In genomic region chr19:2252481-2253105, GRCh38 we compare ENCODE assay signal across 10 cellular contexts. TPM values are rescaled to one million over a fixed set of nuclear protein-coding genes. Genes with fewer than 3 reads are reported as not detected.
DNase-seq lines count a peak whose midpoint lies in the region; ATAC-seq lines count a peak whose summit lies in the region.
"Had no signal": no experiment of that assay in that cellular context is flagged by ENCODE, and none has a peak within 500 bp of the region (broad histone marks: within the 10 kb centered on the region; RNA-seq: fewer than 3 reads in every experiment).

No MANE protein-coding gene starts in this region.

- H4K8ac ChIP-seq in trophoblast cell (ENCODE audit: low read depth, low read length): no peak overlapping the region

- no peak overlapping the region for H2BK12ac ChIP-seq in trophoblast cell (ENCODE audit: low read length)

- H3K27me3 ChIP-seq in HUES64 (ENCODE audit: insufficient read depth, low read length) (peaks cover 45% of the 10 kb centered on the region), ectodermal cell (ENCODE audit: control insufficient read depth, insufficient read depth, low read length, poor library complexity, severe bottlenecking) (peaks cover 50% of the 10 kb centered on the region), trophoblast cell (ENCODE audit: insufficient read depth, low read length) (peaks cover 4% of the 10 kb centered on the region)

- no peaks in the 10 kb centered on the region for H3K9me3 Mint-ChIP-seq in T-helper 2 cell treated with Interferon-gamma antibody and Interleukin-4, amounts not matched to agents 5 μg/mL and 100 μg/mL, for 36 hours
- H3K9me3 Mint-ChIP-seq: HFFc6 had no signal

- H4K91ac ChIP-seq in trophoblast cell (ENCODE audit: low read depth, low read length): no peak overlapping the region

- no peak overlapping the region for H3K14ac ChIP-seq in trophoblast cell (ENCODE audit: low read length)

- 70% methylated on average over 48 of the region's 48 CpGs for WGBS in HUES64
- 58 to 64% methylated on average over 48 of the region's 48 CpGs for WGBS in ectodermal cell, 2 experiments
- no CpG with 5 or more reads among the region's 48 CpGs for WGBS in trophoblast cell (ENCODE audit: extremely low coverage, insufficient coverage, insufficient read length)

- H3K9ac ChIP-seq in HUES64 (ENCODE audit: low read depth, low read length) (no peak overlapping the region), trophoblast cell (ENCODE audit: low read length) (no peak overlapping the region)

- H3K4me3 ChIP-seq in HUES64 (ENCODE audit: low read length) (peak overlapping the region; percentile 67), ectodermal cell (ENCODE audit: insufficient read depth, low read depth, low read length) (peak overlapping the region; percentile 39), trophoblast cell (ENCODE audit: low read depth, low read length) (no peak overlapping the region)

- no peaks in the 10 kb centered on the region for H3K79me2 ChIP-seq in trophoblast cell (ENCODE audit: control insufficient read depth, insufficient read depth, low read length, poor library complexity)

- H3K23ac ChIP-seq in trophoblast cell (ENCODE audit: low read length): no peak overlapping the region

- H2BK5ac ChIP-seq in trophoblast cell (ENCODE audit: low read depth, low read length, poor library complexity): no peak overlapping the region

- H3K9me3 ChIP-seq in HUES64 (ENCODE audit: insufficient read depth, low read depth, low read length) (no peaks in the 10 kb centered on the region), ectodermal cell (ENCODE audit: control insufficient read depth, low read length) (no peaks in the 10 kb centered on the region), trophoblast cell (ENCODE audit: insufficient read depth, low read depth, low read length) (peaks cover 5% of the 10 kb centered on the region)

- H4K12ac ChIP-seq in trophoblast cell (ENCODE audit: low read depth, low read length): no peak overlapping the region

- peaks cover 18% of the 10 kb centered on the region for H3K27me3 Mint-ChIP-seq in T-helper 2 cell treated with Interferon-gamma antibody and Interleukin-4, amounts not matched to agents 5 μg/mL and 100 μg/mL, for 36 hours (ENCODE audit: low read depth)

- H3K79me1 ChIP-seq in trophoblast cell (ENCODE audit: low read length): no peaks in the 10 kb centered on the region

- H3K27ac ChIP-seq in HUES64 (ENCODE audit: low read depth, low read length) (no peak overlapping the region), ectodermal cell (ENCODE audit: insufficient read depth, low read depth, low read length, poor library complexity, severe bottlenecking) (no peak overlapping the region), trophoblast cell (ENCODE audit: low read depth, low read length) (no peak overlapping the region)

- no peaks in the 10 kb centered on the region for H3K4me1 Mint-ChIP-seq in T-helper 2 cell treated with Interferon-gamma antibody and Interleukin-4, amounts not matched to agents 5 μg/mL and 100 μg/mL, for 36 hours (ENCODE audit: low read depth)

- no peak overlapping the region for H2AK5ac ChIP-seq in trophoblast cell (ENCODE audit: low read length)

- H3K4ac ChIP-seq in trophoblast cell (ENCODE audit: low read depth, low read length): no peak overlapping the region

- H3K4me2 ChIP-seq in trophoblast cell (ENCODE audit: low read length): peak overlapping the region; percentile 40

- no peak overlapping the region for H3K27ac Mint-ChIP-seq in T-helper 2 cell treated with Interferon-gamma antibody and Interleukin-4, amounts not matched to agents 5 μg/mL and 100 μg/mL, for 36 hours
- H3K27ac Mint-ChIP-seq: HFFc6 had no signal

- H3K36me3 Mint-ChIP-seq in T-helper 2 cell treated with Interferon-gamma antibody and Interleukin-4, amounts not matched to agents 5 μg/mL and 100 μg/mL, for 36 hours (ENCODE audit: low read depth): peaks cover 5% of the 10 kb centered on the region

- no peak overlapping the region for H3K18ac ChIP-seq in trophoblast cell (ENCODE audit: low read length)

- ATAC-seq in HG03469 (IDR thresholded peaks at IDR 0.05; ENCODE audit: unreplicated experiment) (no peak), HG03457 (IDR thresholded peaks at IDR 0.05; ENCODE audit: unreplicated experiment) (no peak)

- peak overlapping the region; percentile 32 for H3K4me3 Mint-ChIP-seq in T-helper 2 cell treated with Interferon-gamma antibody and Interleukin-4, amounts not matched to agents 5 μg/mL and 100 μg/mL, for 36 hours
- H3K4me3 Mint-ChIP-seq: HFFc6 had no signal

- DNase-seq in T-helper 2 cell treated with Interferon-gamma antibody and Interleukin-4, amounts not matched to agents 5 μg/mL and 100 μg/mL, for 36 hours (ENCODE audit: low spot score): no peak
- DNase-seq in T-helper 2 cell: no peak
- DNase-seq in trophoblast cell: no peak
- no peak for DNase-seq in middle frontal gyrus (ENCODE audit: extremely low spot score, low spot score)
- DNase-seq: HFFc6, NCI-H1417 treated with DMSO at 0.1 percent for 48 hours had no signal

- no peak overlapping the region for H2BK120ac ChIP-seq in trophoblast cell (ENCODE audit: insufficient read depth, low read length, poor library complexity)

- peaks cover 6% of the 10 kb centered on the region for H3K36me3 ChIP-seq in HUES64 (ENCODE audit: insufficient read depth, low read length)
- no peaks in the 10 kb centered on the region for H3K36me3 ChIP-seq in ectodermal cell (ENCODE audit: control insufficient read depth, insufficient read depth, low read length)
- H3K36me3 ChIP-seq in trophoblast cell (ENCODE audit: control insufficient read depth in 1 of 2, insufficient read depth in 2 of 2, low read length in 2 of 2): peaks cover 14 to 17% of the 10 kb centered on the region in 2 experiments

- no peak overlapping the region for H2AFZ ChIP-seq in trophoblast cell (ENCODE audit: insufficient read depth, low read length, poor library complexity)

- H3K4me1 ChIP-seq in HUES64 (ENCODE audit: insufficient read depth, low read length) (no peaks in the 10 kb centered on the region), ectodermal cell (ENCODE audit: control insufficient read depth, insufficient read depth, low read length) (peaks cover 7% of the 10 kb centered on the region), trophoblast cell (ENCODE audit: control insufficient read depth in 1 of 2, insufficient read depth in 2 of 2, low read length in 2 of 2) (peaks cover 6 to 9% of the 10 kb centered on the region in 2 experiments)

RNA-seq across cellular contexts. Expression of gene AMH, which starts 3.5 kb away (rescaled TPM):
- 2.9 TPM for polyA plus RNA-seq in HUES64 (2013, experiment 1 of 2)
- polyA plus RNA-seq in HUES64 (2013, experiment 2 of 2): 2.3 TPM
- 10.0 TPM for polyA plus RNA-seq in ectodermal cell (2013, experiment 1 of 4)
- polyA plus RNA-seq in ectodermal cell (2013, experiment 2 of 4): 7.4 TPM
- 4.4 TPM for polyA plus RNA-seq in ectodermal cell (2013, experiment 3 of 4)
- 6.0 TPM for polyA plus RNA-seq in ectodermal cell (2013, experiment 4 of 4)
- polyA plus RNA-seq in trophoblast cell (2013): 2.4 and 2.8 TPM in 2 replicates

RNA-seq across cellular contexts. Expression of gene JSRP1, which starts 3.6 kb away (rescaled TPM):
- polyA plus RNA-seq in HUES64 (2013, experiment 1 of 2): 0.30 TPM
- not detected for polyA plus RNA-seq in HUES64 (2013, experiment 2 of 2)
- polyA plus RNA-seq in ectodermal cell (2013, experiment 1 of 4): not detected
- not detected for polyA plus RNA-seq in ectodermal cell (2013, experiment 2 of 4)
- not detected for polyA plus RNA-seq in ectodermal cell (2013, experiment 3 of 4)
- polyA plus RNA-seq in ectodermal cell (2013, experiment 4 of 4): not detected
- polyA plus RNA-seq in trophoblast cell (2013): 0.10 and 0.12 TPM in 2 replicates

RNA-seq across cellular contexts. Expression of gene SF3A2, which starts 16.0 kb away (rescaled TPM):
- polyA plus RNA-seq in HUES64 (2013, experiment 1 of 2): 108 TPM
- 122 TPM for polyA plus RNA-seq in HUES64 (2013, experiment 2 of 2)
- 126 TPM for polyA plus RNA-seq in ectodermal cell (2013, experiment 1 of 4)
- polyA plus RNA-seq in ectodermal cell (2013, experiment 2 of 4): 121 TPM
- 127 TPM for polyA plus RNA-seq in ectodermal cell (2013, experiment 3 of 4)
- 127 TPM for polyA plus RNA-seq in ectodermal cell (2013, experiment 4 of 4)
- 90.1 and 94.1 TPM in 2 replicates for polyA plus RNA-seq in trophoblast cell (2013)

RNA-seq across cellular contexts. Expression of gene PLEKHJ1, which starts 16.5 kb away (rescaled TPM):
- polyA plus RNA-seq in HUES64 (2013, experiment 1 of 2): 93.8 TPM
- polyA plus RNA-seq in HUES64 (2013, experiment 2 of 2): 88.1 TPM
- polyA plus RNA-seq in ectodermal cell (2013, experiment 1 of 4): 97.9 TPM
- 94.4 TPM for polyA plus RNA-seq in ectodermal cell (2013, experiment 2 of 4)
- 94.8 TPM for polyA plus RNA-seq in ectodermal cell (2013, experiment 3 of 4)
- polyA plus RNA-seq in ectodermal cell (2013, experiment 4 of 4): 99.3 TPM
- 71.1 and 72.2 TPM in 2 replicates for polyA plus RNA-seq in trophoblast cell (2013)

RNA-seq across cellular contexts. Expression of gene PEAK3, which starts 29.4 kb away (rescaled TPM):
- not detected for polyA plus RNA-seq in HUES64 (2013, experiment 1 of 2)
- polyA plus RNA-seq in HUES64 (2013, experiment 2 of 2): not detected
- not detected for polyA plus RNA-seq in ectodermal cell (2013, experiment 1 of 4)
- polyA plus RNA-seq in ectodermal cell (2013, experiment 2 of 4): not detected
- polyA plus RNA-seq in ectodermal cell (2013, experiment 3 of 4): not detected
- polyA plus RNA-seq in ectodermal cell (2013, experiment 4 of 4): not detected
- polyA plus RNA-seq in trophoblast cell (2013): 0.03 TPM in 2 replicates
